ENCODE assay signal across 16 cellular contexts in the genomic region with DNA sequence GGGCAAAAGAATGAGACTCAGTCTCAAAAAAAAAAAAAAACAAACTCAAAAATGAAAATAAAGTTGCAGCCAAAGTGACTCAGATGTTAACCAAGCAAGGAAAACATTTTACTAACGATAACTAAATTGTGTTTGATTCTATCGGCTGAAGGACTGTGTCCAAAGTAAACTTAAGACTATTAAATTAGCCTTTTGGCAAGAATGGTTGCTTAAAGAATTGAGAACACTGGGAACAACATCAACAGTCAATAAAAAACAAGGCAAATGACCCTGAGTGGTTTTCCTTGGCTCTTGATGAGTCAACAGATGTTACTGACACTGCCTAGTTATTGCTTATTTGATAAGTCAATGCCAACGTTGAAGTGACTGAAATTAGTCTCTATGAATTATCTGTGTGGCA. TPM values are rescaled to one million over a fixed set of nuclear protein-coding genes. Genes with fewer than 3 reads are reported as not detected.
DNase-seq lines count a peak whose midpoint lies in the region; ATAC-seq and TF ChIP-seq lines count a peak whose summit lies in the region.
"Had no signal": no experiment of that assay in that cellular context is flagged by ENCODE, and none has a peak within 500 bp of the region (broad histone marks: within the 10 kb centered on the region; RNA-seq: fewer than 3 reads in every experiment).

No MANE protein-coding gene starts in this region.

- POLR2A ChIA-PET in IMR-90 (lab: Charles Lee; ENCODE audit: unreplicated experiment) = no interaction called here
- POLR2A ChIA-PET in CD8-positive, alpha-beta T cell (lab: Charles Lee) = no interaction called here

- no peak overlapping the region for H4K91ac ChIP-seq in IMR-90 (ENCODE audit: insufficient read depth, low read depth, low read length)

- H2AK9ac ChIP-seq in IMR-90 (replicated peaks; ENCODE audit: low read depth, low read length, poor library complexity) = no peak overlapping the region

- ATAC-seq in IMR-90 (ENCODE audit: low read depth) = no peak
- ATAC-seq in GM21526 (IDR thresholded peaks at IDR 0.05; ENCODE audit: low FRiP score, unreplicated experiment) = no peak
- no peak for ATAC-seq in CD8-positive, alpha-beta T cell
- ATAC-seq: stimulated activated naive CD8-positive, alpha-beta T cell treated with anti-CD3 and anti-CD28 coated beads, Interleukin-15, amount 100 ng/mL, for 72 hours had no signal

- H3K9me1 ChIP-seq in IMR-90 (ENCODE audit: insufficient read depth, low read length) = no peaks in the 10 kb centered on the region

- TF ChIP-seq CTCF in AG10803 (conservative IDR thresholded peaks at IDR 0.05; ENCODE audit: low read length) (no peak), IMR-90 (conservative IDR thresholded peaks at IDR 0.05; ENCODE audit: low read depth, low read length) (no peak), astrocyte of the cerebellum (IDR thresholded peaks at IDR 0.05; ENCODE audit: low read depth, low read length, missing control alignments) (no peak), endodermal cell (conservative IDR thresholded peaks at IDR 0.05) (no peak)
- no peak for TF ChIP-seq CTCF in CD8-positive, alpha-beta T cell (IDR thresholded peaks at IDR 0.05)

- H3K4me3 Mint-ChIP-seq in activated T-cell treated with anti-CD3 and anti-CD28 coated beads, Interleukin-2, amount 50 U/mL, for 24 hours = no peak overlapping the region
- no peak overlapping the region for H3K4me3 Mint-ChIP-seq in endodermal cell
- no peak overlapping the region for H3K4me3 Mint-ChIP-seq in CD8-positive, alpha-beta T cell
- H3K4me3 Mint-ChIP-seq: activated naive CD8-positive, alpha-beta T cell treated with anti-CD3 and anti-CD28 coated beads, Interleukin-2, amount 10 ng/mL, durations not matched to agents 7 days and 5 days; stimulated activated naive CD8-positive, alpha-beta T cell treated with anti-CD3 and anti-CD28 coated beads, Interleukin-15, amount 100 ng/mL, for 72 hours had no signal

- H2BK120ac ChIP-seq in IMR-90 (ENCODE audit: low read depth, low read length) = no peak overlapping the region

- H3K27me3 Mint-ChIP-seq in activated T-cell treated with anti-CD3 and anti-CD28 coated beads, Interleukin-2, amount 50 U/mL, for 24 hours = no peaks in the 10 kb centered on the region
- no peaks in the 10 kb centered on the region for H3K27me3 Mint-ChIP-seq in endodermal cell (ENCODE audit: insufficient read depth)
- H3K27me3 Mint-ChIP-seq in CD8-positive, alpha-beta T cell (ENCODE audit: low read depth) = no peaks in the 10 kb centered on the region
- H3K27me3 Mint-ChIP-seq: activated naive CD8-positive, alpha-beta T cell treated with anti-CD3 and anti-CD28 coated beads, Interleukin-2, amount 10 ng/mL, durations not matched to agents 7 days and 5 days; stimulated activated naive CD8-positive, alpha-beta T cell treated with anti-CD3 and anti-CD28 coated beads, Interleukin-15, amount 100 ng/mL, for 72 hours had no signal

- no peak overlapping the region for H3K4ac ChIP-seq in IMR-90 (ENCODE audit: low read depth, low read length)

- H4K5ac ChIP-seq in IMR-90 (ENCODE audit: low read depth, low read length) = no peak overlapping the region

- no peak overlapping the region for H3K27ac ChIP-seq in IMR-90 (ENCODE audit: insufficient read depth, low read length)
- no peak overlapping the region for H3K27ac ChIP-seq in endodermal cell (ENCODE audit: low read depth, low read length)
- no peak overlapping the region for H3K27ac ChIP-seq in CD8-positive, alpha-beta T cell (ENCODE audit: low read depth, low read length)
- H3K27ac ChIP-seq: skin epidermis had no signal

- no peak overlapping the region for H3K23ac ChIP-seq in IMR-90 (ENCODE audit: low read depth, low read length)

- TSS peak; percentile 16 for BruUV-seq in IMR-90 (replicated peaks; lab: Mats Ljungman, UMichigan)

- intact Hi-C loops in IMR-90 (cut with micrococcal nuclease) = no loop called here
- intact Hi-C loops in CD8-positive, alpha-beta T cell (cut with DNase I, micrococcal nuclease) = no loop called here

- no peak overlapping the region for H3K9ac ChIP-seq in IMR-90 (ENCODE audit: low read depth, low read length)
- H3K9ac ChIP-seq in endodermal cell (ENCODE audit: extremely low read depth, low read length, poor library complexity, severe bottlenecking) = no peak overlapping the region

- no peaks in the 10 kb centered on the region for H3K27me3 ChIP-seq in IMR-90 (ENCODE audit: control insufficient read depth, insufficient read depth, low read length)
- no peaks in the 10 kb centered on the region for H3K27me3 ChIP-seq in endodermal cell (ENCODE audit: control insufficient read depth, insufficient read depth, low read length, poor library complexity, severe bottlenecking)
- no peaks in the 10 kb centered on the region for H3K27me3 ChIP-seq in CD8-positive, alpha-beta T cell (ENCODE audit: insufficient read depth, low read length)

- H3K79me1 ChIP-seq in IMR-90 (ENCODE audit: low read depth in 1 of 2, low read length in 2 of 2) = no peaks in the 10 kb centered on the region

- H3K4me3 ChIP-seq in AG10803 (ENCODE audit: low read length) (no peak overlapping the region), IMR-90 (ENCODE audit: insufficient read depth, low read depth, low read length) (no peak overlapping the region), astrocyte of the cerebellum (ENCODE audit: low read depth, low read length) (no peak overlapping the region), endodermal cell (ENCODE audit: low read length) (no peak overlapping the region)
- no peak overlapping the region for H3K4me3 ChIP-seq in CD8-positive, alpha-beta T cell (ENCODE audit: low read depth, low read length)
- H3K4me3 ChIP-seq: skin epidermis had no signal

- no peak overlapping the region for H2BK5ac ChIP-seq in IMR-90 (ENCODE audit: low read depth, low read length, poor library complexity, severe bottlenecking)

- DNase-seq in AG10803 (ENCODE audit: low read depth) (peak; percentile 38), IMR-90 (no peak), astrocyte of the cerebellum (ENCODE audit: low read depth) (peak; percentile 77), fibroblast of the conjunctiva (ENCODE audit: low read depth) (peak; percentile 59), endodermal cell (no peak)
- DNase-seq in activated T-cell treated with anti-CD3 and anti-CD28 coated beads, Interleukin-2, amount 50 U/mL, for 24 hours = no peak
- DNase-seq in CD8-positive, alpha-beta T cell = no peak
- DNase-seq: activated naive CD8-positive, alpha-beta T cell treated with anti-CD3 and anti-CD28 coated beads, Interleukin-2, amount 10 ng/mL, durations not matched to agents 7 days and 5 days; foreskin melanocyte; GOT3; mesendoderm; NCI-H1436; stimulated activated naive CD8-positive, alpha-beta T cell treated with anti-CD3 and anti-CD28 coated beads, Interleukin-15, amount 100 ng/mL, for 72 hours; T-helper 2 cell had no signal

- H2BK20ac ChIP-seq in IMR-90 (ENCODE audit: low read depth, low read length) = no peak overlapping the region

- no peak overlapping the region for H2AK5ac ChIP-seq in IMR-90 (ENCODE audit: low read depth, low read length)

- TF ChIP-seq RAD21 in IMR-90 (IDR thresholded peaks at IDR 0.05; ENCODE audit: low read length) = no peak

- no CpG with 5 or more reads among the region's 3 CpGs for WGBS in IMR-90 (ENCODE audit: extremely low coverage in 2 of 2, insufficient read length in 1 of 2), 2 experiments
- WGBS in endodermal cell (ENCODE audit: insufficient coverage in 1 of 2, insufficient read length in 1 of 2), 2 experiments = 97 to 100% methylated on average over 2 to 3 of the region's 3 CpGs

- H3K4me1 ChIP-seq in IMR-90 (ENCODE audit: control insufficient read depth, insufficient read depth, low read length) (no peaks in the 10 kb centered on the region), endodermal cell (ENCODE audit: control insufficient read depth, insufficient read depth, low read length) (no peaks in the 10 kb centered on the region)
- H3K4me1 ChIP-seq in CD8-positive, alpha-beta T cell (ENCODE audit: insufficient read depth, low read length) = no peaks in the 10 kb centered on the region

- CTCF ChIA-PET in IMR-90 (lab: Yijun Ruan, JAX) = no interaction called here
- CTCF ChIA-PET in CD8-positive, alpha-beta T cell (lab: Charles Lee) = no interaction called here

- H3K14ac ChIP-seq in IMR-90 (replicated peaks; ENCODE audit: low read depth, low read length) = no peak overlapping the region

- no peak overlapping the region for H3K4me2 ChIP-seq in IMR-90 (ENCODE audit: low read depth, low read length)

- H3K36me3 Mint-ChIP-seq in activated T-cell treated with anti-CD3 and anti-CD28 coated beads, Interleukin-2, amount 50 U/mL, for 24 hours (ENCODE audit: low read depth) = peaks cover 69% of the 10 kb centered on the region
- H3K36me3 Mint-ChIP-seq in endodermal cell (ENCODE audit: low read depth) = peaks cover 13% of the 10 kb centered on the region
- peaks cover 56% of the 10 kb centered on the region for H3K36me3 Mint-ChIP-seq in CD8-positive, alpha-beta T cell

- no peak overlapping the region for H2AFZ ChIP-seq in IMR-90 (replicated peaks; ENCODE audit: low read length, poor library complexity)

- no peak overlapping the region for H2BK15ac ChIP-seq in IMR-90 (ENCODE audit: low read depth, low read length)

- no peaks in the 10 kb centered on the region for H3K36me3 ChIP-seq in IMR-90 (ENCODE audit: control insufficient read depth, insufficient read depth, low read length)
- no peaks in the 10 kb centered on the region for H3K36me3 ChIP-seq in endodermal cell (ENCODE audit: control insufficient read depth, insufficient read depth, low read length)
- H3K36me3 ChIP-seq in CD8-positive, alpha-beta T cell (ENCODE audit: insufficient read depth, low read length) = no peaks in the 10 kb centered on the region

- H4K8ac ChIP-seq in IMR-90 (ENCODE audit: low read depth in 2 of 2, low read length in 2 of 2) = no peak overlapping the region

- no peak overlapping the region for H3K18ac ChIP-seq in IMR-90 (ENCODE audit: low read depth, low read length)

- no peaks in the 10 kb centered on the region for H3K9me3 Mint-ChIP-seq in activated T-cell treated with anti-CD3 and anti-CD28 coated beads, Interleukin-2, amount 50 U/mL, for 24 hours
- H3K9me3 Mint-ChIP-seq in endodermal cell = no peaks in the 10 kb centered on the region
- H3K9me3 Mint-ChIP-seq in CD8-positive, alpha-beta T cell = peaks cover 4% of the 10 kb centered on the region

- H3K27ac Mint-ChIP-seq in activated T-cell treated with anti-CD3 and anti-CD28 coated beads, Interleukin-2, amount 50 U/mL, for 24 hours = no peak overlapping the region
- no peak overlapping the region for H3K27ac Mint-ChIP-seq in endodermal cell
- no peak overlapping the region for H3K27ac Mint-ChIP-seq in CD8-positive, alpha-beta T cell
- H3K27ac Mint-ChIP-seq: activated naive CD8-positive, alpha-beta T cell treated with anti-CD3 and anti-CD28 coated beads, Interleukin-2, amount 10 ng/mL, durations not matched to agents 7 days and 5 days; stimulated activated naive CD8-positive, alpha-beta T cell treated with anti-CD3 and anti-CD28 coated beads, Interleukin-15, amount 100 ng/mL, for 72 hours had no signal

- no peaks in the 10 kb centered on the region for H3K4me1 Mint-ChIP-seq in activated T-cell treated with anti-CD3 and anti-CD28 coated beads, Interleukin-2, amount 50 U/mL, for 24 hours (ENCODE audit: low read depth)
- H3K4me1 Mint-ChIP-seq in endodermal cell = no peaks in the 10 kb centered on the region
- H3K4me1 Mint-ChIP-seq in CD8-positive, alpha-beta T cell (ENCODE audit: low read depth) = no peaks in the 10 kb centered on the region
- H3K4me1 Mint-ChIP-seq: activated naive CD8-positive, alpha-beta T cell treated with anti-CD3 and anti-CD28 coated beads, Interleukin-2, amount 10 ng/mL, durations not matched to agents 7 days and 5 days; stimulated activated naive CD8-positive, alpha-beta T cell treated with anti-CD3 and anti-CD28 coated beads, Interleukin-15, amount 100 ng/mL, for 72 hours had no signal

- in situ Hi-C loops in IMR-90 (cut with MboI; ENCODE audit: low sequenced_read_pairs) (no loop called here), astrocyte of the cerebellum (cut with HindIII; ENCODE audit: low sequenced_read_pairs) (loop anchor here (25.0 kb wide), 1 partner anchor 241 kb away; no protein-coding TSS in a partner anchor)

- TF ChIP-seq POLR2A in IMR-90 (IDR thresholded peaks at IDR 0.05; ENCODE audit: low read depth, low read length) = no peak

- dilution Hi-C loops in IMR-90 (cut with HindIII; ENCODE audit: low sequenced_read_pairs, unreplicated experiment) = no loop called here

- H3K9me3 ChIP-seq in IMR-90 (ENCODE audit: control insufficient read depth, insufficient read depth, low read length) = no peaks in the 10 kb centered on the region
- no peaks in the 10 kb centered on the region for H3K9me3 ChIP-seq in endodermal cell (ENCODE audit: control insufficient read depth, low read length)
- no peaks in the 10 kb centered on the region for H3K9me3 ChIP-seq in CD8-positive, alpha-beta T cell (ENCODE audit: low read length)

- no peaks in the 10 kb centered on the region for H4K20me1 ChIP-seq in IMR-90 (ENCODE audit: insufficient read depth, low read length)

- H3K56ac ChIP-seq in IMR-90 (ENCODE audit: extremely low read depth, insufficient read depth, low read length) = no peak overlapping the region

RNA-seq across cellular contexts. Expression of a gene that starts 36.7 kb away (rescaled TPM):
- total RNA-seq in IMR-90 (2012; rRNA removed) (not detected in 2 replicates), endodermal cell (under 1 TPM in 1 of 2 donors, not detected in 1; 0.07 TPM)
- not detected in 2 replicates for polyA plus RNA-seq in IMR-90 (2012; rRNA removed)
- not detected in 2 replicates for polyA plus RNA-seq in IMR-90 (2012; cell fraction: cytosol; rRNA removed)
- polyA plus RNA-seq in IMR-90 (2012; cell fraction: nucleus; rRNA removed; ENCODE audit: low replicate concordance) = not detected in 2 replicates
- 89.2 TPM for polyA plus RNA-seq in endodermal cell (2013, experiment 1 of 2)
- 82.9 TPM for polyA plus RNA-seq in endodermal cell (2013, experiment 2 of 2)
- total RNA-seq in CD8-positive, alpha-beta T cell = not detected
- total RNA-seq: activated naive CD8-positive, alpha-beta T cell treated with anti-CD3 and anti-CD28 coated beads, Interleukin-2, amount 10 ng/mL, durations not matched to agents 7 days and 5 days had no signal

Comparison
In these comparisons a context has a peak if more than half of its experiments do, and no peak if none do; other contexts are left out.
1. DNase-seq: peak in AG10803 (single experiment), astrocyte of the cerebellum (single experiment) and fibroblast of the conjunctiva (single experiment); none in IMR-90 (single experiment), activated T-cell treated with anti-CD3 and anti-CD28 coated beads, Interleukin-2, amount 50 U/mL, for 24 hours (single experiment), endodermal cell (single experiment) and CD8-positive, alpha-beta T cell (0 of 7).